In the genomic region with DNA sequence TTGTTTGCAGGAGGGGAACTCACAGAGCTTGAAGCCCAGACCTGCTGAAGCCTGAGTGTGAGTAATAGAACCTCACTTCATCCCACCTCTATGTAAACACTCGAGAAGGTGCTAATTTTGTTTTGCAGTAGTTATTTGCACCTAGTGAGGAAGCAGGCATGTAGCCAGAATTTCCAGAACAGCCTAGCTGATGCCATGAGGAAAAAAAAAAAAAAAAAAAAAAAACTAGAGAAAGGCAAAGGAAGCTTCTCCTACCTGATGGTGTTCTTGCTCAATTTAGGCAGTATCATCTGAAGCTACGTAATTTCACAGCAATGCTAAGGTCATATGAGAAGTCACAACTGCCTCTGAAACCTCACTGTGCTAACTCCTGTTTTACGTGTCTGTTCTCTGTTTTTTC, we compare ENCODE assay signal across 21 cellular contexts. TPM values are rescaled to one million over a fixed set of nuclear protein-coding genes. Genes with fewer than 3 reads are reported as not detected.
DNase-seq lines count a peak whose midpoint lies in the region; ATAC-seq and TF ChIP-seq lines count a peak whose summit lies in the region.
"Had no signal": no experiment of that assay in that cellular context is flagged by ENCODE, and none has a peak within 500 bp of the region (broad histone marks: within the 10 kb centered on the region; RNA-seq: fewer than 3 reads in every experiment).

No MANE protein-coding gene starts in this region.

- no peak for TF ChIP-seq POLR2A in tibial nerve (IDR thresholded peaks at IDR 0.05)

- no peaks in the 10 kb centered on the region for H3K9me3 ChIP-seq in MM.1S (replicated peaks; ENCODE audit: insufficient read depth, low read length)
- H3K9me3 ChIP-seq in tibial nerve: no peaks in the 10 kb centered on the region
- H3K9me3 ChIP-seq: heart left ventricle had no signal

- H4K20me1 ChIP-seq in MM.1S (ENCODE audit: insufficient read depth, low read length): no peaks in the 10 kb centered on the region

- H3K27me3 ChIP-seq in MM.1S (replicated peaks; ENCODE audit: insufficient read depth, low read length) (no peaks in the 10 kb centered on the region), tibial nerve (no peaks in the 10 kb centered on the region)

- no peak overlapping the region for H3K4me2 ChIP-seq in MM.1S (ENCODE audit: low read depth, low read length)

- H3K4me1 ChIP-seq in MM.1S (ENCODE audit: low read length): 0 out of 2 replicates have a peak, but pooled peaks cover 3% of the 10 kb centered on the region
- no peaks in the 10 kb centered on the region for H3K4me1 ChIP-seq in tibial nerve
- H3K4me1 ChIP-seq: heart left ventricle, parathyroid adenoma had no signal

- H2AFZ ChIP-seq in MM.1S (ENCODE audit: low read length): no peak overlapping the region
- H2AFZ ChIP-seq: parathyroid adenoma had no signal

- 61 to 67% methylated on average over 3 of the region's 3 CpGs for WGBS in tibial nerve, 2 donors

- H3K79me2 ChIP-seq in MM.1S (ENCODE audit: low read length): no peaks in the 10 kb centered on the region
- H3K79me2 ChIP-seq: parathyroid adenoma had no signal

- H3K36me3 ChIP-seq in MM.1S (replicated peaks; ENCODE audit: insufficient read depth, low read length) (no peaks in the 10 kb centered on the region), tibial nerve (no peaks in the 10 kb centered on the region)
- H3K36me3 ChIP-seq: heart left ventricle had no signal

- no peaks in the 10 kb centered on the region for H3F3A ChIP-seq in MM.1S (ENCODE audit: insufficient read depth, low read length)

- no peak for ATAC-seq in HG02588 (IDR thresholded peaks at IDR 0.05; ENCODE audit: unreplicated experiment)
- ATAC-seq: activated naive CD8-positive, alpha-beta T cell treated with anti-CD3 and anti-CD28 coated beads, Interleukin-2, amount 50 U/mL, for 24 hours; heart left ventricle; left lobe of liver; PC-3; T-helper 17 cell had no signal

- no peak overlapping the region for H3K9ac ChIP-seq in MM.1S (ENCODE audit: low read length)
- H3K9ac ChIP-seq: parathyroid adenoma had no signal

- DNase-seq in DMS53 (lab: John Stamatoyannopoulos, UW) (peak; percentile 97), NCI-H128 (lab: John Stamatoyannopoulos, UW; ENCODE audit: unreplicated experiment) (peak; percentile 15), NCI-H2196 treated with DMSO at 0.1 percent for 48 hours (lab: John Stamatoyannopoulos, UW; ENCODE audit: unreplicated experiment) (peak; percentile 57), choroid plexus epithelial cell (ENCODE audit: low read depth) (peak; percentile 38), MM.1S (no peak), tibial nerve (ENCODE audit: low spot score in 2 of 2) (no peak)
- no peak for DNase-seq in activated CD8-positive, alpha-beta memory T cell treated with anti-CD3 and anti-CD28 coated beads, Interleukin-2, amount 50 U/mL, for 48 hours
- DNase-seq: activated CD4-positive, alpha-beta T cell treated with anti-CD3 and anti-CD28 coated beads, Interleukin-2, amount 50 U/mL, for 1 hour; activated effector memory CD4-positive, alpha-beta T cell treated with Interleukin-2 at 50 U/mL for 16 hours; activated naive CD8-positive, alpha-beta T cell treated with anti-CD3 and anti-CD28 coated beads, Interleukin-2, amount 50 U/mL, for 24 hours; H7; heart left ventricle; KG1; NCI-H524; nephron progenitor cell; PC-3; T-helper 17 cell had no signal

- H3K9me2 ChIP-seq in MM.1S (replicated peaks; ENCODE audit: insufficient read depth, low read length): no peaks in the 10 kb centered on the region

- no peak overlapping the region for H3K27ac ChIP-seq in MM.1S (ENCODE audit: low read length)
- H3K27ac ChIP-seq in tibial nerve: no peak overlapping the region
- H3K27ac ChIP-seq: heart left ventricle, parathyroid adenoma, VCaP had no signal

- TF ChIP-seq EP300 in tibial nerve (IDR thresholded peaks at IDR 0.05): no peak

- no peak for TF ChIP-seq CTCF in choroid plexus epithelial cell (conservative IDR thresholded peaks at IDR 0.05; ENCODE audit: low read depth, low read length)
- TF ChIP-seq CTCF in MM.1S (IDR thresholded peaks at IDR 0.05; ENCODE audit: low read length): no peak
- TF ChIP-seq CTCF in tibial nerve (IDR thresholded peaks at IDR 0.05): no peak

- H3K4me3 ChIP-seq in choroid plexus epithelial cell (ENCODE audit: low read depth, low read length): no peak overlapping the region
- H3K4me3 ChIP-seq in MM.1S (ENCODE audit: low read length): no peak overlapping the region
- no peak overlapping the region for H3K4me3 ChIP-seq in tibial nerve
- H3K4me3 ChIP-seq: heart left ventricle had no signal

RNA-seq across cellular contexts. Expression of gene GPR37, which starts 13.6 kb away (rescaled TPM):
- total RNA-seq in tibial nerve: under 1 TPM in 2 of 4 donors, not detected in 2; 0.21 to 0.60 TPM
- total RNA-seq: T-helper 17 cell had no signal

Comparison
In these comparisons a context has a peak if more than half of its experiments do, and no peak if none do; other contexts are left out.
1. DNase-seq: peak in DMS53 (single experiment), NCI-H128 (single experiment), NCI-H2196 treated with DMSO at 0.1 percent for 48 hours (single experiment) and choroid plexus epithelial cell (single experiment); none in MM.1S (single experiment), activated CD8-positive, alpha-beta memory T cell treated with anti-CD3 and anti-CD28 coated beads, Interleukin-2, amount 50 U/mL, for 48 hours (single experiment) and tibial nerve (0 of 2).